13 cellular contexts compared by ENCODE assay signal in the genomic region with DNA sequence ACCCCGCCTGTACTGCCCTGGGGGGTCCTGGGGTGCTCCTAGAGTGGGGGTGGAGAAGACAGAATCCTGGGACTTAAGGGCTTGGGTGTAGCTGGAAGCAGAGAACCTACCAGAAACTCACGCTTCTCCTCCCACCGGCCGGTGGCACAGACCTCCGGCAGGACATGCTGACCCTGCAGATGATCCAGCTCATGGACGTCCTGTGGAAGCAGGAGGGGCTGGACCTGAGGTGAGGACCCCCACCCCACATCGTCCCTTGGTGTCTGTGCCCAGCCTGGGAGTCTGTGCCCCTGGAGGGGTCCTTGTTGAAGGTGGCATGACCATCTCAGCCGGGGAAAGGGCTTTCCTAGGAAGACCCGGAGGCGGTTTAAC.
DNase-seq lines count a peak whose midpoint lies in the region; ATAC-seq and TF ChIP-seq lines count a peak whose summit lies in the region.
"Had no signal": no experiment of that assay in that cellular context is flagged by ENCODE, and none has a peak within 500 bp of the region (broad histone marks: within the 10 kb centered on the region; RNA-seq: fewer than 3 reads in every experiment).

No MANE protein-coding gene starts in this region.

- no peak for DNase-seq in natural killer cell
- no peak for DNase-seq in natural killer cell treated with Interleukin-12 subunit alpha and Interleukin-12 subunit beta and Interleukin-15 and Interleukin-18, amount 100 ng/mL, for 72 hours (ENCODE audit: low spot score)
- DNase-seq in effector memory CD8-positive, alpha-beta T cell, result no peak
- no peak for DNase-seq in NCI-H146 treated with DMSO at 0.1 percent for 48 hours (lab: John Stamatoyannopoulos, UW; ENCODE audit: unreplicated experiment)
- DNase-seq in GDM1 (lab: John Stamatoyannopoulos, UW), result no peak
- DNase-seq: AML-193, DMS79 treated with DMSO at 0.1 percent for 48 hours, GOT3 had no signal

- intact Hi-C loops in natural killer cell (cut with micrococcal nuclease), result no loop called here

- no peaks in the 10 kb centered on the region for H3K27me3 Mint-ChIP-seq in natural killer cell (ENCODE audit: low read depth in 2 of 2)
- no peaks in the 10 kb centered on the region for H3K27me3 Mint-ChIP-seq in natural killer cell treated with Interleukin-12 subunit alpha and Interleukin-12 subunit beta and Interleukin-15 and Interleukin-18, amount 100 ng/mL, for 72 hours
- no peaks in the 10 kb centered on the region for H3K27me3 Mint-ChIP-seq in effector memory CD8-positive, alpha-beta T cell

- ATAC-seq in natural killer cell (no peak), GM19035 (IDR thresholded peaks at IDR 0.05; ENCODE audit: unreplicated experiment) (no peak)
- ATAC-seq in natural killer cell treated with Interleukin-12 subunit alpha and Interleukin-12 subunit beta and Interleukin-15 and Interleukin-18, amount 100 ng/mL, for 72 hours, result no peak
- ATAC-seq in effector memory CD8-positive, alpha-beta T cell (replicated peaks), result no peak
- ATAC-seq: Panc1 had no signal

- peak overlapping the region; percentile 31 to 65 for H3K27ac Mint-ChIP-seq in natural killer cell
- H3K27ac Mint-ChIP-seq in natural killer cell treated with Interleukin-12 subunit alpha and Interleukin-12 subunit beta and Interleukin-15 and Interleukin-18, amount 100 ng/mL, for 72 hours, result peak overlapping the region in 1 of 2 donors; percentile 58
- H3K27ac Mint-ChIP-seq in effector memory CD8-positive, alpha-beta T cell, result peak overlapping the region; percentile 58 to 85

- peak overlapping the region; percentile 100 for H3K27ac ChIP-seq in KOPT-K1 (ENCODE audit: low read depth, low read length, poor library complexity, severe bottlenecking)
- H3K27ac ChIP-seq: SK-N-MC had no signal

- H3K36me3 ChIP-seq in KOPT-K1 (ENCODE audit: insufficient read depth, low read length), result peaks cover 79% of the 10 kb centered on the region

- peaks cover 20 to 27% of the 10 kb centered on the region in 2 donors for H3K4me1 Mint-ChIP-seq in natural killer cell
- H3K4me1 Mint-ChIP-seq in natural killer cell treated with Interleukin-12 subunit alpha and Interleukin-12 subunit beta and Interleukin-15 and Interleukin-18, amount 100 ng/mL, for 72 hours (ENCODE audit: low read depth in 2 of 2), result peaks cover 13 to 37% of the 10 kb centered on the region in 2 donors
- peaks cover 18 to 33% of the 10 kb centered on the region in 2 donors for H3K4me1 Mint-ChIP-seq in effector memory CD8-positive, alpha-beta T cell (ENCODE audit: low read depth in 2 of 2)

- no peak overlapping the region for H3K4me3 Mint-ChIP-seq in natural killer cell
- H3K4me3 Mint-ChIP-seq in natural killer cell treated with Interleukin-12 subunit alpha and Interleukin-12 subunit beta and Interleukin-15 and Interleukin-18, amount 100 ng/mL, for 72 hours, result no peak overlapping the region
- H3K4me3 Mint-ChIP-seq in effector memory CD8-positive, alpha-beta T cell, result no peak overlapping the region

- H3K9me3 ChIP-seq in KOPT-K1 (ENCODE audit: insufficient read depth, low read length, poor library complexity, severe bottlenecking), result peaks cover 15% of the 10 kb centered on the region

- no peak for TF ChIP-seq CTCF in natural killer cell (IDR thresholded peaks at IDR 0.05)

- no peaks in the 10 kb centered on the region for H3K36me3 Mint-ChIP-seq in natural killer cell
- H3K36me3 Mint-ChIP-seq in natural killer cell treated with Interleukin-12 subunit alpha and Interleukin-12 subunit beta and Interleukin-15 and Interleukin-18, amount 100 ng/mL, for 72 hours, result peaks cover 12% of the 10 kb centered on the region
- H3K36me3 Mint-ChIP-seq in effector memory CD8-positive, alpha-beta T cell (ENCODE audit: insufficient read depth), result peaks cover 88% of the 10 kb centered on the region

- no peaks in the 10 kb centered on the region for H3K9me3 Mint-ChIP-seq in natural killer cell
- no peaks in the 10 kb centered on the region for H3K9me3 Mint-ChIP-seq in natural killer cell treated with Interleukin-12 subunit alpha and Interleukin-12 subunit beta and Interleukin-15 and Interleukin-18, amount 100 ng/mL, for 72 hours
- no peaks in the 10 kb centered on the region for H3K9me3 Mint-ChIP-seq in effector memory CD8-positive, alpha-beta T cell
- H3K9me3 Mint-ChIP-seq: CD8-positive, alpha-beta memory T cell had no signal
